In genomic region chr12:6200266-6201198, GRCh38 we compare ENCODE assay signal across 8 cellular contexts. TPM values are rescaled to one million over a fixed set of nuclear protein-coding genes. Genes with fewer than 3 reads are reported as not detected.
DNase-seq lines count a peak whose midpoint lies in the region; ATAC-seq and TF ChIP-seq lines count a peak whose summit lies in the region.

Gene CD9 (plus strand): TSS chr12:6200400. CDS start chr12:6200500, 100 bp downstream.

- TSS peak; percentile 30 for BruUV-seq in MCF 10A (replicated peaks; lab: Mats Ljungman, UMichigan)

- CTCF ChIA-PET in MCF 10A (lab: Yijun Ruan, JAX) = interaction anchor here (0.6 to 14.5 kb wide), 16 partner anchors 12 to 212 kb away, joined by 3 to 369 read pairs (median 4); no protein-coding TSS in a partner anchor

- H3K27ac Mint-ChIP-seq in MCF 10A (ENCODE audit: low read depth, unreplicated experiment) = no peak within 1 kb of the TSS

- peaks cover under 1% of the 10 kb centered on the region for H3K36me3 Mint-ChIP-seq in MCF 10A (ENCODE audit: insufficient read depth, unreplicated experiment)

- peak within 1 kb of the TSS; percentile 77 for H3K4me3 ChIP-seq in iPS-18c (ENCODE audit: insufficient read depth, low read depth, low read length)
- peak within 1 kb of the TSS; percentile 51 for H3K4me3 ChIP-seq in skeletal muscle cell (ENCODE audit: low read depth, low read length)

- ATAC-seq in GM19395 (IDR thresholded peaks at IDR 0.05; ENCODE audit: unreplicated experiment) (no peak), HG03159 (IDR thresholded peaks at IDR 0.05; ENCODE audit: unreplicated experiment) (no peak)

- peak within 1 kb of the TSS; percentile 74 for H3K4me3 Mint-ChIP-seq in MCF 10A (ENCODE audit: unreplicated experiment)

- no peak for TF ChIP-seq CTCF in MCF 10A (IDR thresholded peaks at IDR 0.05; ENCODE audit: unreplicated experiment)

- intact Hi-C loops in MCF 10A (cut with micrococcal nuclease) = loop anchor here (1.0 to 2.0 kb wide), 2 partner anchors 16 to 78 kb away; no protein-coding TSS in a partner anchor

- DNase-seq in NCI-H82 (lab: John Stamatoyannopoulos, UW) (peak; percentile 89), NCI-H82 treated with DMSO at 0.1 percent for 48 hours (lab: John Stamatoyannopoulos, UW; ENCODE audit: unreplicated experiment) (no peak), SK-MEL-5 (ENCODE audit: low read depth, low spot score) (peak; percentile 68), MCF 10A (ENCODE audit: unreplicated experiment) (peak; percentile 57), skeletal muscle cell (ENCODE audit: low read depth) (no peak)

- no peaks in the 10 kb centered on the region for H3K9me3 Mint-ChIP-seq in MCF 10A (ENCODE audit: unreplicated experiment)

- in situ Hi-C loops in SK-MEL-5 (cut with HindIII; ENCODE audit: low pct_unique_long_range_greater_than_20kb, low sequenced_read_pairs) = no loop called here

- peaks cover 27% of the 10 kb centered on the region for H3K4me1 Mint-ChIP-seq in MCF 10A (ENCODE audit: insufficient read depth, unreplicated experiment)

- H3K27me3 Mint-ChIP-seq in MCF 10A (ENCODE audit: insufficient read depth, unreplicated experiment) = no peaks in the 10 kb centered on the region

- H3K9me3 ChIP-seq in iPS-18c (ENCODE audit: control insufficient read depth, insufficient read depth, low read length) = no peaks in the 10 kb centered on the region

- POLR2A ChIA-PET in MCF 10A (lab: Yijun Ruan, JAX) = interaction anchor here (0.6 to 7.5 kb wide), 16 partner anchors 12 to 334 kb away, joined by 3 to 116 read pairs (median 4); partner anchors contain the start of gene GAPDH

RNA-seq across cellular contexts. Expression of gene CD9, which starts in this region (rescaled TPM):
- 156 and 174 TPM in 2 replicates for total RNA-seq in SK-MEL-5 (2014; rRNA removed; shearing (Covaris generic))
- polyA plus RNA-seq in SK-MEL-5 (2015; cell fraction: cytosol; rRNA removed) = 231 and 251 TPM in 2 replicates
- polyA plus RNA-seq in SK-MEL-5 (2015; cell fraction: nucleus; rRNA removed) = 42.1 and 52.7 TPM in 2 replicates
- total RNA-seq in MCF 10A (2022) = 31.1 and 40.7 TPM in 2 replicates

Comparison
In these comparisons a context has a peak if more than half of its experiments do, and no peak if none do; other contexts are left out.
1. DNase-seq: peak in NCI-H82 (single experiment), SK-MEL-5 (single experiment) and MCF 10A (single experiment); none in NCI-H82 treated with DMSO at 0.1 percent for 48 hours (single experiment) and skeletal muscle cell (single experiment).